ENCODE assay signal across 8 cellular contexts in genomic region chr5:126845470-126846076, GRCh38.
A peak's percentile ranks its signal among the peaks of the same experiment; 100 is the strongest.
DNase-seq lines count a peak whose midpoint lies in the region; ATAC-seq and TF ChIP-seq lines count a peak whose summit lies in the region.
"Not testable (repeated sequence)": the region's sequence is repeated elsewhere in the genome, so short reads cannot be mapped to it uniquely, and the experiment has no call there.

No MANE protein-coding gene starts in this region.

- peak overlapping the region; percentile 90 for H3K27ac Mint-ChIP-seq in CD4-positive, alpha-beta T cell
- peak overlapping the region; percentile 51 for H3K27ac Mint-ChIP-seq in dendritic cell treated with granulocyte-macrophage colony-stimulating factor and Interleukin-4, amounts not matched to agents 40 ng/mL and 50 ng/mL, for 4 days

- TF ChIP-seq CTCF in CD4-positive, alpha-beta T cell (IDR thresholded peaks at IDR 0.05); OCI-LY1 (IDR thresholded peaks at IDR 0.05; ENCODE audit: low read length): not testable (repeated sequence)

- CTCF ChIA-PET in CD4-positive, alpha-beta T cell (lab: Charles Lee), result not testable (repeated sequence)

- not testable (repeated sequence) for H3K9me3 Mint-ChIP-seq in CD4-positive, alpha-beta T cell; dendritic cell treated with granulocyte-macrophage colony-stimulating factor and Interleukin-4, amounts not matched to agents 40 ng/mL and 50 ng/mL, for 4 days

- H3F3A ChIP-seq in OCI-LY1 (ENCODE audit: insufficient read depth, low read length), result not testable (repeated sequence)

- not testable (repeated sequence) for H3K9me2 ChIP-seq in OCI-LY1 (ENCODE audit: low read depth, low read length)

- H4K20me1 ChIP-seq in OCI-LY1 (ENCODE audit: insufficient read depth, low read length), result not testable (repeated sequence)

- H3K27ac ChIP-seq in CD4-positive, alpha-beta T cell (ENCODE audit: low read depth, low read length), result not testable (repeated sequence)
- H3K27ac ChIP-seq in OCI-LY1 (ENCODE audit: low read depth, low read length, poor library complexity, severe bottlenecking), result peak overlapping the region; percentile 82

- ATAC-seq in CD4-positive, alpha-beta T cell (ENCODE audit: poor library complexity), result peak; percentile 99
- ATAC-seq in GM19351 (IDR thresholded peaks at IDR 0.05; ENCODE audit: unreplicated experiment) (peak; percentile 98), HG03025 (IDR thresholded peaks at IDR 0.05; ENCODE audit: low FRiP score, unreplicated experiment) (peak; percentile 98)

- not testable (repeated sequence) for H3K9me3 ChIP-seq in CD4-positive, alpha-beta T cell (ENCODE audit: control insufficient read depth, low read length); OCI-LY1 (ENCODE audit: low read length)

- DNase-seq in CD4-positive, alpha-beta T cell, result peak; percentile 54 to 84 (median 69)
- DNase-seq in activated CD4-positive, alpha-beta T cell treated with anti-CD3 and anti-CD28 coated beads, Interleukin-2, amount 50 U/mL, for 4 hours, result peak; percentile 50 to 53
- DNase-seq in kidney tubule cell (ENCODE audit: low spot score), result peak; percentile 32
- DNase-seq in stimulated activated CD4-positive, alpha-beta T cell treated with anti-CD3 and anti-CD28 coated beads, Interleukin-2, amount 100 ng/mL, for 24 hours, result peak; percentile 54 to 55

- peaks cover 29% of the 10 kb centered on the region for H3K4me1 Mint-ChIP-seq in CD4-positive, alpha-beta T cell (ENCODE audit: low read depth)
- peaks cover 27% of the 10 kb centered on the region for H3K4me1 Mint-ChIP-seq in dendritic cell treated with granulocyte-macrophage colony-stimulating factor and Interleukin-4, amounts not matched to agents 40 ng/mL and 50 ng/mL, for 4 days (ENCODE audit: low read depth)

- POLR2A ChIA-PET in CD4-positive, alpha-beta T cell (lab: Charles Lee), result interaction anchor here (0.6 to 1.6 kb wide), 13 partner anchors 8 to 384 kb away, joined by 3 to 18 read pairs (median 3); partner anchors contain the start of genes LMNB1 and MARCHF3

- H3K4me3 Mint-ChIP-seq in CD4-positive, alpha-beta T cell, result peak overlapping the region; percentile 22
- H3K4me3 Mint-ChIP-seq in dendritic cell treated with granulocyte-macrophage colony-stimulating factor and Interleukin-4, amounts not matched to agents 40 ng/mL and 50 ng/mL, for 4 days, result not testable (repeated sequence)

- H3K36me3 Mint-ChIP-seq in CD4-positive, alpha-beta T cell (ENCODE audit: low read depth); dendritic cell treated with granulocyte-macrophage colony-stimulating factor and Interleukin-4, amounts not matched to agents 40 ng/mL and 50 ng/mL, for 4 days (ENCODE audit: low read depth): not testable (repeated sequence)

- not testable (repeated sequence) for H3K27me3 Mint-ChIP-seq in CD4-positive, alpha-beta T cell; dendritic cell treated with granulocyte-macrophage colony-stimulating factor and Interleukin-4, amounts not matched to agents 40 ng/mL and 50 ng/mL, for 4 days

- not testable (repeated sequence) for H2AFZ ChIP-seq in OCI-LY1 (ENCODE audit: low read length)

- H3K27me3 ChIP-seq in CD4-positive, alpha-beta T cell (ENCODE audit: control insufficient read depth, insufficient read depth, low read length); OCI-LY1 (ENCODE audit: insufficient read depth, low read length): not testable (repeated sequence)

- intact Hi-C loops in CD4-positive, alpha-beta T cell (cut with DNase I, micrococcal nuclease), result loop anchor here in 1 of 2 experiments (2.0 kb wide), 1 partner anchor 185 kb away; the partner anchor contains the start of gene MARCHF3
- intact Hi-C loops in dendritic cell treated with granulocyte-macrophage colony-stimulating factor and Interleukin-4, amounts not matched to agents 40 ng/mL and 50 ng/mL, for 4 days (cut with micrococcal nuclease), result not testable (repeated sequence)

- not testable (repeated sequence) for H3K79me2 ChIP-seq in OCI-LY1 (ENCODE audit: insufficient read depth, low read length)

- peak overlapping the region; percentile 45 for H3K4me2 ChIP-seq in OCI-LY1 (ENCODE audit: low read length)

- peak overlapping the region; percentile 55; the same call in 1 of the 2 replicates for H3K9ac ChIP-seq in OCI-LY1 (ENCODE audit: low read length)

- H3K4me3 ChIP-seq in OCI-LY1 (ENCODE audit: low read depth, low read length, poor library complexity, severe bottlenecking), result peak overlapping the region; percentile 20

- H3K36me3 ChIP-seq in OCI-LY1 (ENCODE audit: insufficient read depth, low read length), result not testable (repeated sequence)

- not testable (repeated sequence) for H3K4me1 ChIP-seq in OCI-LY1 (ENCODE audit: insufficient read depth, low read length, severe bottlenecking)
